In the genomic region with DNA sequence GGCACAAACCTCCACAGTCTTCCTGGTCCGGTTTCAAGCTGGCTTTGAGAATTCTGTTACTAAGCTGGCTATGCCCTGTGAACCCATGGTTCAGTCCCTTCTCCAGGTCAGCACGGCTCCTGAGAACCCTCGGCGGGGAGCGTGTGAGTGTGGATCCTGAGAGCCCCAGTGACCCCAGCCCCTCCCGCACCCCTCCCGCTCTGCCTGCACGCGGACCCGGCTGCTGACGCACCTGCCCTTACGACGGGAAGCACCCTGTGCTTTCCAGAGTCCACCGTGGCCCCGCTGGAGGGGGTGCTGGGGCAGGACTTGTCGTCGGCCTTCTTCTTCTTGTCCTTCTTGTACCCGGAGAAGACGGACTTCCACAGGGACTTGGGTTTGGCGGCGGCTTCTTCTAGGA, we compare ENCODE assay signal across 9 cellular contexts.
"Had no signal": no experiment of that assay in that cellular context is flagged by ENCODE, and none has a peak within 500 bp of the region (broad histone marks: within the 10 kb centered on the region; RNA-seq: fewer than 3 reads in every experiment).

No MANE protein-coding gene starts in this region.

- H3K4me1 Mint-ChIP-seq: IgD-negative memory B cell had no signal

- H3K27me3 Mint-ChIP-seq: IgD-negative memory B cell had no signal

- H3K4me3 ChIP-seq: GM23338, HAP-1 had no signal

- H3K27ac Mint-ChIP-seq: GM23338, HFFc6 had no signal

- H3K4me3 Mint-ChIP-seq: GM23338, HFFc6, IgD-negative memory B cell had no signal

- H3K4me1 ChIP-seq: HAP-1 had no signal

- DNase-seq: HFFc6, KBM-7 had no signal

- H3K27ac ChIP-seq: HL-60 had no signal

- H2AFZ ChIP-seq: GM23338 had no signal

- FAIRE-seq: H1, H54, HepG2 had no signal

- H3K4me2 ChIP-seq: GM23338 had no signal

- H3K9me3 Mint-ChIP-seq: GM23338, HFFc6, IgD-negative memory B cell had no signal

- H3K9me3 ChIP-seq: HAP-1 had no signal
